Comparison of ENCODE assay signal across 17 cellular contexts in the genomic region with DNA sequence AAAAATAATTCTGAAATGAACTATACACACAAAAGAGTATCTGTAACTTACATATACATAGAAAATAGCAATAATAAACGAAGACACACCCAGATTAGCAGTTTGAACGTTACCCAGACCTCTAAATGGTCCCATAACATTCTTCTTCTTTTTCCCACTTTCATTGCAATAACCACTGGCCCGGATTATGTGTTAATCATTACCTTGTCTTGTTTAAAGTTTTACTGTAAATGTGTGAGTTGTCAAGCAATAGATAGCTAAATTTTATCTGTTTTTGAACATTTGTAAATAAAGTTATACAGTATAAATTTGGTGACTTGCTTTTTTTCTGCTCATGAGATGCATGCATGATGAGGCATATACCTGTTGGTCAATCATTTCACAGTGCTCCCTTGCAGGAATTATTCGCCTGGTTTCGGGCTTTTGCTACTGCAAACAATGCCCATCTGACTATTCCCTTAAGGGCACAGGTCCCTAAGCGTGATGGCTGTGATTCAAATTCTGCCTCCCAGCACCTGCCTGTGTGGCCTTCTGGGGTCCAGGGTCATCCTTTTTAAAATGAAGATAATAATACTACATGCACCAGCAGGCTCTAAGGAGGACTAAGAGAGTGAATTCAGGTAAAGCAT.
"Had no signal": no experiment of that assay in that cellular context is flagged by ENCODE, and none has a peak within 500 bp of the region (broad histone marks: within the 10 kb centered on the region; RNA-seq: fewer than 3 reads in every experiment).

No MANE protein-coding gene starts in this region.

- H3K9me3 Mint-ChIP-seq: activated CD4-positive, alpha-beta memory T cell treated with anti-CD3 and anti-CD28 coated beads for 36 hours had no signal

- H3K27ac ChIP-seq: coronary artery, skin epidermis, upper lobe of left lung had no signal

- H3K36me3 ChIP-seq: upper lobe of left lung had no signal

- H3K4me1 Mint-ChIP-seq: stimulated activated memory B cell treated with anti-CD40 and anti-IgM and Interleukin-4, amounts not matched to agents 10 μg/mL and 1 μg/mL and 100 μg/mL, for 72 hours had no signal

- FAIRE-seq: frontal cortex had no signal

- H3K4me3 Mint-ChIP-seq: activated CD4-positive, alpha-beta memory T cell treated with anti-CD3 and anti-CD28 coated beads for 36 hours; activated T-helper 1 cell treated with anti-CD3 and anti-CD28 coated beads, Interleukin-12 subunit alpha, Interleukin-12 subunit beta, Interleukin-2, Interleukin-4 antibody, amounts not matched to agents 30 ng/mL and 10 ng/mL and 1 ng/mL, durations not matched to agents 14 hours and 24 hours and 36 hours; nephron progenitor cell; stimulated activated memory B cell treated with anti-CD40 and anti-IgM and Interleukin-4, amounts not matched to agents 10 μg/mL and 1 μg/mL and 100 μg/mL, for 72 hours had no signal

- H3K27me3 Mint-ChIP-seq: activated CD4-positive, alpha-beta memory T cell treated with anti-CD3 and anti-CD28 coated beads for 36 hours had no signal

- H3K4me3 ChIP-seq: coronary artery, lung, skin epidermis, upper lobe of left lung had no signal

- H3K27ac Mint-ChIP-seq: activated CD4-positive, alpha-beta memory T cell treated with anti-CD3 and anti-CD28 coated beads for 36 hours; activated T-helper 1 cell treated with anti-CD3 and anti-CD28 coated beads, Interleukin-12 subunit alpha, Interleukin-12 subunit beta, Interleukin-2, Interleukin-4 antibody, amounts not matched to agents 30 ng/mL and 10 ng/mL and 1 ng/mL, durations not matched to agents 14 hours and 24 hours and 36 hours; nephron progenitor cell; stimulated activated memory B cell treated with anti-CD40 and anti-IgM and Interleukin-4, amounts not matched to agents 10 μg/mL and 1 μg/mL and 100 μg/mL, for 72 hours had no signal

- H3K27me3 ChIP-seq: upper lobe of left lung had no signal

- H3K9me3 ChIP-seq: upper lobe of left lung had no signal

- DNase-seq: activated CD4-positive, alpha-beta memory T cell treated with anti-CD3 and anti-CD28 coated beads for 36 hours; activated CD4-positive, alpha-beta T cell treated with anti-CD3 and anti-CD28 coated beads for 1 hour; activated CD8-positive, alpha-beta memory T cell treated with anti-CD3 and anti-CD28 coated beads, Interleukin-2, amount 50 U/mL, for 4 hours; activated naive CD4-positive, alpha-beta T cell; effector CD4-positive, alpha-beta T cell; kidney glomerular epithelial cell; nephron progenitor cell; retina; SHP77 treated with DMSO at 0.1 percent for 48 hours; substantia nigra had no signal

- H3K36me3 Mint-ChIP-seq: activated CD4-positive, alpha-beta memory T cell treated with anti-CD3 and anti-CD28 coated beads for 36 hours; stimulated activated memory B cell treated with anti-CD40 and anti-IgM and Interleukin-4, amounts not matched to agents 10 μg/mL and 1 μg/mL and 100 μg/mL, for 72 hours had no signal

- ATAC-seq: stimulated activated memory B cell treated with anti-CD40 and anti-IgM and Interleukin-4, amounts not matched to agents 10 μg/mL and 1 μg/mL and 100 μg/mL, for 72 hours had no signal
